In genomic region chr17:8785547-8786412, GRCh38 we compare ENCODE assay signal across 7 cellular contexts. TPM values are rescaled to one million over a fixed set of nuclear protein-coding genes. Genes with fewer than 3 reads are reported as not detected.
DNase-seq lines count a peak whose midpoint lies in the region; ATAC-seq, FAIRE-seq and TF ChIP-seq lines count a peak whose summit lies in the region.

No MANE protein-coding gene starts in this region.

- BruUV-seq in HepG2 (replicated peaks; lab: Mats Ljungman, UMichigan): no TSS peak

- TF ChIP-seq CTCF in GM12875 (IDR thresholded peaks at IDR 0.05; ENCODE audit: borderline replicate concordance, insufficient read depth, low read depth, low read length): peak; percentile 86
- TF ChIP-seq CTCF in colonic mucosa (IDR thresholded peaks at IDR 0.05): peak; percentile 83
- TF ChIP-seq CTCF in HepG2 (CRISPR knock-in tag; IDR thresholded peaks at IDR 0.05): peak; percentile 88

- TF ChIP-seq RAD21 in HepG2 (CRISPR knock-in tag; IDR thresholded peaks at IDR 0.05): peak; percentile 62

- H4K20me1 ChIP-seq in HepG2 (ENCODE audit: insufficient read depth, low read length): no peaks in the 10 kb centered on the region

- H3K79me2 ChIP-seq in HepG2 (ENCODE audit: insufficient read depth, low read length): no peaks in the 10 kb centered on the region

- 25% methylated on average over 15 of the region's 19 CpGs for WGBS in HepG2 (ENCODE audit: low lambda C conversion rate)

- H3K4me3 ChIP-seq in GM12875 (ENCODE audit: low read depth, low read length) (no peak overlapping the region), colonic mucosa (no peak overlapping the region), HepG2 (replicated peaks in 1 of 3; ENCODE audit: insufficient read depth in 1 of 3, low read depth in 2 of 3, low read length in 3 of 3) (no peak overlapping the region)

- intact Hi-C loops in colonic mucosa (cut with DNase I) (no loop called here), HepG2 (cut with micrococcal nuclease; ENCODE audit: unreplicated experiment) (no loop called here)

- in situ Hi-C loops in HepG2 (cut with HindIII; ENCODE audit: extremely low pct_ligation_motif_present, low pct_unique_long_range_greater_than_20kb): no loop called here

- H3K27me3 ChIP-seq in colonic mucosa (no peaks in the 10 kb centered on the region), HepG2 (ENCODE audit: control insufficient read depth in 1 of 2, insufficient read depth in 2 of 2, low read length in 2 of 2) (peaks cover 2 to 45% of the 10 kb centered on the region in 2 experiments; a peak in 4 of 5 replicates)

- no peaks in the 10 kb centered on the region for H3K36me3 ChIP-seq in colonic mucosa
- no peaks in the 10 kb centered on the region for H3K36me3 ChIP-seq in HepG2 (replicated peaks in 1 of 2; ENCODE audit: control insufficient read depth in 1 of 2, insufficient read depth in 2 of 2, low read length in 2 of 2)

- H3K9me3 ChIP-seq in colonic mucosa (no peaks in the 10 kb centered on the region), HepG2 (ENCODE audit: low read length) (no peaks in the 10 kb centered on the region)

- FAIRE-seq in HepG2 (lab: Jason Lieb, UNC): no peak

- POLR2A ChIA-PET in HepG2 (lab: Yijun Ruan, JAX): no interaction called here

- no peak overlapping the region for H3K9ac ChIP-seq in colonic mucosa (ENCODE audit: low read depth in 2 of 2, low read length in 2 of 2)
- no peak overlapping the region for H3K9ac ChIP-seq in HepG2 (ENCODE audit: insufficient read depth, low read depth, low read length)

- H3K27ac ChIP-seq in colonic mucosa (no peak overlapping the region), HepG2 (ENCODE audit: extremely low read length, insufficient read depth, low read length) (no peak overlapping the region)

- CTCF ChIA-PET in HepG2 (lab: Yijun Ruan, JAX; ENCODE audit: low intra/inter-chr PET ratio, low total read pairs): interaction anchor here (0.7 to 1.6 kb wide), 3 partner anchors 32 to 402 kb away, joined by 3 to 5 read pairs (median 4); partner anchors contain the start of gene RPL26

- peak; percentile 83 for DNase-seq in NCI-H1694 (lab: John Stamatoyannopoulos, UW)
- peak; percentile 78 for DNase-seq in activated CD4-positive, alpha-beta T cell treated with anti-CD3 and anti-CD28 coated beads for 48 hours
- peak; percentile 84 for DNase-seq in colonic mucosa
- DNase-seq in HepG2 (ENCODE audit: low spot score): peak; percentile 47
- DNase-seq in stimulated activated CD4-positive, alpha-beta T cell treated with anti-CD3 and anti-CD28 coated beads, TNF-alpha, amount 100 ng/mL, for 1 hour (ENCODE audit: low read depth in 3 of 3, low spot score in 1 of 3): peak; percentile 4 to 55 (median 14)

- no peak overlapping the region for H2AFZ ChIP-seq in HepG2 (ENCODE audit: low read length)

- H3K4me1 ChIP-seq in colonic mucosa (no peaks in the 10 kb centered on the region), HepG2 (ENCODE audit: insufficient read depth, low read length) (peaks cover 18% of the 10 kb centered on the region)

- no peak for TF ChIP-seq POLR2A in HepG2 (IDR thresholded peaks at IDR 0.05; ENCODE audit: insufficient read depth in 1 of 2, low read depth in 2 of 2, low read length in 2 of 2)

- ATAC-seq in HepG2 (peak; percentile 90), HG02763 (IDR thresholded peaks at IDR 0.05; ENCODE audit: unreplicated experiment) (no peak)

- TF ChIP-seq EP300 in HepG2 (IDR thresholded peaks at IDR 0.05; ENCODE audit: low read depth in 2 of 2, low read length in 2 of 2) (no peak), HepG2 (CRISPR knock-in tag; IDR thresholded peaks at IDR 0.05; ENCODE audit: borderline replicate concordance) (no peak)

- H3K4me2 ChIP-seq in HepG2 (ENCODE audit: low read depth, low read length): no peak overlapping the region

TF ChIP-seq in HepG2, 621 proteins besides CTCF, POLR2A, EP300 and RAD21:
- no peak for TF ChIP-seq ZNF30 (CRISPR knock-in tag; IDR thresholded peaks at IDR 0.05)
- peak; percentile 80 for TF ChIP-seq XRCC5 (optimal IDR thresholded peaks at IDR 0.05; ENCODE audit: low read length)
- TF ChIP-seq SMC3 (IDR thresholded peaks at IDR 0.05; ENCODE audit: low read length): peak; percentile 51
- peak; percentile 85 for TF ChIP-seq STAG1 (CRISPR knock-in tag; IDR thresholded peaks at IDR 0.05)
- TF ChIP-seq ZNF768 (CRISPR knock-in tag; IDR thresholded peaks at IDR 0.05): no peak
TF ChIP-seq in HepG2: peak in this region for 3.

RNA-seq across cellular contexts. Expression of gene MFSD6L, which starts 13.4 kb away (rescaled TPM):
- total RNA-seq in colonic mucosa (10 to 100 TPM in 1 of 2 donors, 1 to 10 TPM in 1; 6.5 to 12.8 TPM), HepG2 (2016; rRNA removed; fragmentation: Illumina TruSeq; extraction: Trizol) (not detected in 2 replicates)
- total RNA-seq in HepG2 (2016; cell fraction: cytosol; rRNA removed; fragmentation: Illumina TruSeq; extraction: Trizol; ENCODE audit: low read depth): not detected in 2 replicates
- total RNA-seq in HepG2 (2016; cell fraction: insoluble cytoplasmic fraction; rRNA removed; fragmentation: Illumina TruSeq; extraction: Trizol): not detected in 2 replicates
- total RNA-seq in HepG2 (2016; cell fraction: membrane; rRNA removed; fragmentation: Illumina TruSeq; extraction: Trizol): not detected in 2 replicates
- not detected in 2 replicates for total RNA-seq in HepG2 (2016; cell fraction: nucleus; rRNA removed; fragmentation: Illumina TruSeq; extraction: Trizol)
- polyA plus RNA-seq in HepG2 (2011; rRNA removed): not detected in 2 replicates
- polyA plus RNA-seq in HepG2 (2011; cell fraction: cytosol; rRNA removed): not detected in 2 replicates
- polyA plus RNA-seq in HepG2 (2011; cell fraction: nucleus; rRNA removed): not detected in 2 replicates
- polyA plus RNA-seq in HepG2 (2012): not detected in 2 replicates
- not detected in 2 replicates for polyA plus RNA-seq in HepG2 (2016; cell fraction: cytosol; fragmentation: Illumina TruSeq; extraction: Trizol; ENCODE audit: low read depth)
- not detected in 2 replicates for polyA plus RNA-seq in HepG2 (2016; cell fraction: insoluble cytoplasmic fraction; fragmentation: Illumina TruSeq; extraction: Trizol; ENCODE audit: low read depth)
- not detected in 2 replicates for polyA plus RNA-seq in HepG2 (2016; cell fraction: membrane; fragmentation: Illumina TruSeq; extraction: Trizol; ENCODE audit: low read depth)
- polyA plus RNA-seq in HepG2 (2016; cell fraction: nucleus; fragmentation: Illumina TruSeq; extraction: Trizol; ENCODE audit: insufficient read depth, low read depth): not detected in 2 replicates
- not detected in 2 replicates for polyA minus RNA-seq in HepG2 (2011; rRNA and poly(A)+ RNA removed; ENCODE audit: low replicate concordance)
- polyA minus RNA-seq in HepG2 (2011; cell fraction: cytosol; rRNA and poly(A)+ RNA removed): not detected in 2 replicates
- polyA minus RNA-seq in HepG2 (2011; cell fraction: nucleus; rRNA and poly(A)+ RNA removed): not detected in 2 replicates

RNA-seq across cellular contexts. Expression of gene SPDYE4, which starts 27.4 kb away (rescaled TPM):
- total RNA-seq in colonic mucosa: not detected
- not detected in 2 replicates for total RNA-seq in HepG2 (2016; rRNA removed; fragmentation: Illumina TruSeq; extraction: Trizol)
- total RNA-seq in HepG2 (2016; cell fraction: cytosol; rRNA removed; fragmentation: Illumina TruSeq; extraction: Trizol; ENCODE audit: low read depth): not detected in 2 replicates
- not detected in 2 replicates for total RNA-seq in HepG2 (2016; cell fraction: insoluble cytoplasmic fraction; rRNA removed; fragmentation: Illumina TruSeq; extraction: Trizol)
- not detected in 2 replicates for total RNA-seq in HepG2 (2016; cell fraction: membrane; rRNA removed; fragmentation: Illumina TruSeq; extraction: Trizol)
- total RNA-seq in HepG2 (2016; cell fraction: nucleus; rRNA removed; fragmentation: Illumina TruSeq; extraction: Trizol): not detected in 2 replicates
- not detected in 2 replicates for polyA plus RNA-seq in HepG2 (2011; rRNA removed)
- polyA plus RNA-seq in HepG2 (2011; cell fraction: cytosol; rRNA removed): not detected in 2 replicates
- not detected in 2 replicates for polyA plus RNA-seq in HepG2 (2011; cell fraction: nucleus; rRNA removed)
- polyA plus RNA-seq in HepG2 (2012): not detected in 2 replicates
- not detected in 2 replicates for polyA plus RNA-seq in HepG2 (2016; cell fraction: cytosol; fragmentation: Illumina TruSeq; extraction: Trizol; ENCODE audit: low read depth)
- not detected in 2 replicates for polyA plus RNA-seq in HepG2 (2016; cell fraction: insoluble cytoplasmic fraction; fragmentation: Illumina TruSeq; extraction: Trizol; ENCODE audit: low read depth)
- not detected in 2 replicates for polyA plus RNA-seq in HepG2 (2016; cell fraction: membrane; fragmentation: Illumina TruSeq; extraction: Trizol; ENCODE audit: low read depth)
- not detected in 2 replicates for polyA plus RNA-seq in HepG2 (2016; cell fraction: nucleus; fragmentation: Illumina TruSeq; extraction: Trizol; ENCODE audit: insufficient read depth, low read depth)
- polyA minus RNA-seq in HepG2 (2011; rRNA and poly(A)+ RNA removed; ENCODE audit: low replicate concordance): not detected in 2 replicates
- polyA minus RNA-seq in HepG2 (2011; cell fraction: cytosol; rRNA and poly(A)+ RNA removed): not detected in 2 replicates
- polyA minus RNA-seq in HepG2 (2011; cell fraction: nucleus; rRNA and poly(A)+ RNA removed): not detected in 2 replicates

RNA-seq across cellular contexts. Expression of gene CCDC42, which starts 41.1 kb away (rescaled TPM):
- total RNA-seq in colonic mucosa (not detected), HepG2 (2016; rRNA removed; fragmentation: Illumina TruSeq; extraction: Trizol) (not detected in 2 replicates)
- total RNA-seq in HepG2 (2016; cell fraction: cytosol; rRNA removed; fragmentation: Illumina TruSeq; extraction: Trizol; ENCODE audit: low read depth): not detected in 2 replicates
- not detected in 2 replicates for total RNA-seq in HepG2 (2016; cell fraction: insoluble cytoplasmic fraction; rRNA removed; fragmentation: Illumina TruSeq; extraction: Trizol)
- total RNA-seq in HepG2 (2016; cell fraction: membrane; rRNA removed; fragmentation: Illumina TruSeq; extraction: Trizol): not detected in 2 replicates
- not detected in 2 replicates for total RNA-seq in HepG2 (2016; cell fraction: nucleus; rRNA removed; fragmentation: Illumina TruSeq; extraction: Trizol)
- polyA plus RNA-seq in HepG2 (2011; rRNA removed): not detected in 2 replicates
- not detected in 2 replicates for polyA plus RNA-seq in HepG2 (2011; cell fraction: cytosol; rRNA removed)
- polyA plus RNA-seq in HepG2 (2011; cell fraction: nucleus; rRNA removed): not detected in 2 replicates
- not detected in 2 replicates for polyA plus RNA-seq in HepG2 (2012)
- polyA plus RNA-seq in HepG2 (2016; cell fraction: cytosol; fragmentation: Illumina TruSeq; extraction: Trizol; ENCODE audit: low read depth): not detected in 2 replicates
- polyA plus RNA-seq in HepG2 (2016; cell fraction: insoluble cytoplasmic fraction; fragmentation: Illumina TruSeq; extraction: Trizol; ENCODE audit: low read depth): not detected in 2 replicates
- polyA plus RNA-seq in HepG2 (2016; cell fraction: membrane; fragmentation: Illumina TruSeq; extraction: Trizol; ENCODE audit: low read depth): not detected in 2 replicates
- not detected in 2 replicates for polyA plus RNA-seq in HepG2 (2016; cell fraction: nucleus; fragmentation: Illumina TruSeq; extraction: Trizol; ENCODE audit: insufficient read depth, low read depth)
- not detected in 2 replicates for polyA minus RNA-seq in HepG2 (2011; rRNA and poly(A)+ RNA removed; ENCODE audit: low replicate concordance)
- polyA minus RNA-seq in HepG2 (2011; cell fraction: cytosol; rRNA and poly(A)+ RNA removed): not detected in 2 replicates
- not detected in 2 replicates for polyA minus RNA-seq in HepG2 (2011; cell fraction: nucleus; rRNA and poly(A)+ RNA removed)

Comparison
In these comparisons a context has a peak if more than half of its experiments do, and no peak if none do; other contexts are left out.
1. DNase-seq: peak in every context shown above with its lines; median percentile 84 in colonic mucosa; 83 in NCI-H1694; 78 in activated CD4-positive, alpha-beta T cell treated with anti-CD3 and anti-CD28 coated beads for 48 hours; 47 in HepG2; 14 in stimulated activated CD4-positive, alpha-beta T cell treated with anti-CD3 and anti-CD28 coated beads, TNF-alpha, amount 100 ng/mL, for 1 hour.
2. RNA of gene MFSD6L, which starts 13.4 kb away (total RNA-seq): 6.5 to 12.8 TPM in colonic mucosa; not detected in HepG2; every median in the first group is over 4 times any median in the second.
3. Peak in every context shown above with its lines, with median percentiles within 50 percentile points of each other: CTCF ChIP-seq.